ENCODE assay signal across 36 cellular contexts in genomic region chr15:38736686-38737085, GRCh38.
"Had no signal": no experiment of that assay in that cellular context is flagged by ENCODE, and none has a peak within 500 bp of the region (broad histone marks: within the 10 kb centered on the region; RNA-seq: fewer than 3 reads in every experiment).

No MANE protein-coding gene starts in this region.

- FAIRE-seq: TTC549 had no signal

- H3K27me3 ChIP-seq: ascending aorta, body of pancreas, brain microvascular endothelial cell, breast epithelium had no signal

- H3K9me3 ChIP-seq: ascending aorta, body of pancreas, breast epithelium had no signal

- H3K9me3 Mint-ChIP-seq: activated CD4-positive, alpha-beta memory T cell treated with anti-CD3 and anti-CD28 coated beads, Interleukin-2, amount 10 ng/mL, durations not matched to agents 7 days and 5 days; activated CD4-positive, alpha-beta T cell treated with anti-CD3 and anti-CD28 coated beads, Interleukin-2, amount 10 ng/mL, durations not matched to agents 24 days and 14 days; activated naive CD8-positive, alpha-beta T cell treated with anti-CD3 and anti-CD28 coated beads, Interleukin-2, amount 10 ng/mL, durations not matched to agents 7 days and 5 days; activated naive CD8-positive, alpha-beta T cell treated with anti-CD3 and anti-CD28 coated beads, Interleukin-2, amount 50 U/mL, for 24 hours; activated T-helper 2 cell treated with anti-CD3 and anti-CD28 coated beads, Interferon-gamma antibody, Interleukin-2, Interleukin-4, amounts not matched to agents 10 μg/mL and 5 μg/mL and 100 μg/mL, durations not matched to agents 14 hours and 24 hours and 36 hours; T-helper 1 cell treated with Interleukin-12 subunit alpha and Interleukin-12 subunit beta and Interleukin-4 antibody, amounts not matched to agents 30 μg/mL and 1 μg/mL, for 36 hours; T-helper 2 cell treated with Interferon-gamma antibody and Interleukin-4, amounts not matched to agents 5 μg/mL and 100 μg/mL, for 36 hours had no signal

- H3K36me3 ChIP-seq: ascending aorta, brain microvascular endothelial cell, breast epithelium had no signal

- H3K27ac Mint-ChIP-seq: activated B cell treated with CpG ODN at 0.5 μM for 24 hours; activated CD4-positive, alpha-beta memory T cell treated with anti-CD3 and anti-CD28 coated beads, Interleukin-2, amount 10 ng/mL, durations not matched to agents 7 days and 5 days; activated CD4-positive, alpha-beta T cell treated with anti-CD3 and anti-CD28 coated beads, Interleukin-2, amount 10 ng/mL, durations not matched to agents 24 days and 14 days; activated CD8-positive, alpha-beta memory T cell treated with anti-CD3 and anti-CD28 coated beads, Interleukin-2, amount 10 ng/mL, durations not matched to agents 7 days and 5 days; activated CD8-positive, alpha-beta T cell treated with anti-CD3 and anti-CD28 coated beads, Interleukin-2, amount 10 ng/mL, durations not matched to agents 7 days and 5 days; activated naive CD4-positive, alpha-beta T cell treated with anti-CD3 and anti-CD28 coated beads, Interleukin-2, amount 10 ng/mL, durations not matched to agents 7 days and 5 days; activated naive CD4-positive, alpha-beta T cell treated with anti-CD3 and anti-CD28 coated beads, Interleukin-2, amount 50 U/mL, for 24 hours; activated naive CD8-positive, alpha-beta T cell; activated naive CD8-positive, alpha-beta T cell treated with anti-CD3 and anti-CD28 coated beads, Interleukin-2, amount 10 ng/mL, durations not matched to agents 7 days and 5 days; activated naive CD8-positive, alpha-beta T cell treated with anti-CD3 and anti-CD28 coated beads, Interleukin-2, amount 50 U/mL, for 24 hours; activated T-cell treated with anti-CD3 and anti-CD28 coated beads, Interleukin-2, amount 50 U/mL, for 24 hours; activated T-helper 2 cell treated with anti-CD3 and anti-CD28 coated beads, Interferon-gamma antibody, Interleukin-2, Interleukin-4, amounts not matched to agents 10 μg/mL and 5 μg/mL and 100 μg/mL, durations not matched to agents 14 hours and 24 hours and 36 hours; T-helper 1 cell treated with Interleukin-12 subunit alpha and Interleukin-12 subunit beta and Interleukin-4 antibody, amounts not matched to agents 30 μg/mL and 1 μg/mL, for 36 hours; T-helper 2 cell treated with Interferon-gamma antibody and Interleukin-4, amounts not matched to agents 5 μg/mL and 100 μg/mL, for 36 hours had no signal

- DNase-seq: activated B cell treated with CpG ODN at 0.5 μM for 24 hours; activated CD4-positive, alpha-beta memory T cell treated with anti-CD3 and anti-CD28 coated beads, Interleukin-2, amount 10 ng/mL, durations not matched to agents 7 days and 5 days; activated CD4-positive, alpha-beta T cell treated with anti-CD3 and anti-CD28 coated beads for 4 hours; activated CD4-positive, alpha-beta T cell treated with anti-CD3 and anti-CD28 coated beads, Interleukin-2, amount 10 ng/mL, durations not matched to agents 24 days and 14 days; activated CD4-positive, alpha-beta T cell treated with anti-CD3 and anti-CD28 coated beads, Interleukin-2, amount 50 U/mL, for 1 hour; activated CD4-positive, alpha-beta T cell treated with anti-CD3 and anti-CD28 coated beads, Interleukin-2, amount 50 U/mL, for 48 hours; activated CD4-positive, CD25-positive, alpha-beta regulatory T cell treated with anti-CD3 and anti-CD28 coated beads, Interleukin-2, amount 50 U/mL, for 72 hours; activated CD8-positive, alpha-beta memory T cell treated with anti-CD3 and anti-CD28 coated beads for 24 hours; activated CD8-positive, alpha-beta memory T cell treated with anti-CD3 and anti-CD28 coated beads, Interleukin-2, amount 10 ng/mL, durations not matched to agents 7 days and 5 days; activated CD8-positive, alpha-beta memory T cell treated with anti-CD3 and anti-CD28 coated beads, Interleukin-2, amount 50 U/mL, for 48 hours; activated CD8-positive, alpha-beta T cell treated with anti-CD3 and anti-CD28 coated beads, Interleukin-2, amount 10 ng/mL, durations not matched to agents 7 days and 5 days; activated effector memory CD4-positive, alpha-beta T cell treated with Interleukin-2 at 50 U/mL for 16 hours; activated gamma-delta T cell; activated naive CD4-positive, alpha-beta T cell treated with anti-CD3 and anti-CD28 coated beads, Interleukin-2, amount 10 ng/mL, durations not matched to agents 7 days and 5 days; activated naive CD4-positive, alpha-beta T cell treated with Interleukin-2 at 50 U/mL for 16 hours; activated naive CD8-positive, alpha-beta T cell treated with anti-CD3 and anti-CD28 coated beads, Interleukin-2, amount 10 ng/mL, durations not matched to agents 7 days and 5 days; activated naive CD8-positive, alpha-beta T cell treated with anti-CD3 and anti-CD28 coated beads, Interleukin-2, amount 50 U/mL, for 24 hours; activated T-cell treated with anti-CD3 and anti-CD28 coated beads, Interleukin-2, amount 50 U/mL, for 24 hours; activated T-cell treated with anti-CD3 and anti-CD28 coated beads, Interleukin-2, amount 50 U/mL, for 48 hours; amygdala; anterior cingulate cortex; body of pancreas; brain microvascular endothelial cell; central memory CD4-positive, alpha-beta T cell; T-helper 1 cell; T-helper 2 cell; T-helper 9 cell had no signal

- H3K4me1 Mint-ChIP-seq: activated B cell treated with CpG ODN at 0.5 μM for 24 hours; activated CD4-positive, alpha-beta T cell treated with anti-CD3 and anti-CD28 coated beads, Interleukin-2, amount 10 ng/mL, durations not matched to agents 24 days and 14 days; activated naive CD4-positive, alpha-beta T cell treated with anti-CD3 and anti-CD28 coated beads, Interleukin-2, amount 10 ng/mL, durations not matched to agents 7 days and 5 days; activated naive CD4-positive, alpha-beta T cell treated with anti-CD3 and anti-CD28 coated beads, Interleukin-2, amount 50 U/mL, for 24 hours; activated naive CD8-positive, alpha-beta T cell treated with anti-CD3 and anti-CD28 coated beads, Interleukin-2, amount 50 U/mL, for 24 hours had no signal

- H3K4me3 Mint-ChIP-seq: activated B cell treated with CpG ODN at 0.5 μM for 24 hours; activated CD4-positive, alpha-beta memory T cell treated with anti-CD3 and anti-CD28 coated beads, Interleukin-2, amount 10 ng/mL, durations not matched to agents 7 days and 5 days; activated CD4-positive, alpha-beta T cell treated with anti-CD3 and anti-CD28 coated beads, Interleukin-2, amount 10 ng/mL, durations not matched to agents 24 days and 14 days; activated CD8-positive, alpha-beta memory T cell treated with anti-CD3 and anti-CD28 coated beads, Interleukin-2, amount 10 ng/mL, durations not matched to agents 7 days and 5 days; activated CD8-positive, alpha-beta T cell treated with anti-CD3 and anti-CD28 coated beads, Interleukin-2, amount 10 ng/mL, durations not matched to agents 7 days and 5 days; activated naive CD4-positive, alpha-beta T cell treated with anti-CD3 and anti-CD28 coated beads, Interleukin-2, amount 10 ng/mL, durations not matched to agents 7 days and 5 days; activated naive CD4-positive, alpha-beta T cell treated with anti-CD3 and anti-CD28 coated beads, Interleukin-2, amount 50 U/mL, for 24 hours; activated naive CD8-positive, alpha-beta T cell; activated naive CD8-positive, alpha-beta T cell treated with anti-CD3 and anti-CD28 coated beads, Interleukin-2, amount 10 ng/mL, durations not matched to agents 7 days and 5 days; activated naive CD8-positive, alpha-beta T cell treated with anti-CD3 and anti-CD28 coated beads, Interleukin-2, amount 50 U/mL, for 24 hours; activated T-cell treated with anti-CD3 and anti-CD28 coated beads, Interleukin-2, amount 50 U/mL, for 24 hours; T-helper 1 cell treated with Interleukin-12 subunit alpha and Interleukin-12 subunit beta and Interleukin-4 antibody, amounts not matched to agents 30 μg/mL and 1 μg/mL, for 36 hours; T-helper 2 cell treated with Interferon-gamma antibody and Interleukin-4, amounts not matched to agents 5 μg/mL and 100 μg/mL, for 36 hours had no signal

- H3K36me3 Mint-ChIP-seq: activated naive CD4-positive, alpha-beta T cell treated with anti-CD3 and anti-CD28 coated beads, Interleukin-2, amount 10 ng/mL, durations not matched to agents 7 days and 5 days; activated naive CD8-positive, alpha-beta T cell treated with anti-CD3 and anti-CD28 coated beads, Interleukin-2, amount 10 ng/mL, durations not matched to agents 7 days and 5 days had no signal

- H3K4me3 ChIP-seq: ascending aorta, body of pancreas, breast epithelium had no signal

- H3K4me1 ChIP-seq: ascending aorta, body of pancreas, breast epithelium had no signal

- H3K27ac ChIP-seq: ascending aorta, body of pancreas, brain microvascular endothelial cell, breast epithelium, VCaP had no signal
